8 cellular contexts compared by ENCODE assay signal in the genomic region with DNA sequence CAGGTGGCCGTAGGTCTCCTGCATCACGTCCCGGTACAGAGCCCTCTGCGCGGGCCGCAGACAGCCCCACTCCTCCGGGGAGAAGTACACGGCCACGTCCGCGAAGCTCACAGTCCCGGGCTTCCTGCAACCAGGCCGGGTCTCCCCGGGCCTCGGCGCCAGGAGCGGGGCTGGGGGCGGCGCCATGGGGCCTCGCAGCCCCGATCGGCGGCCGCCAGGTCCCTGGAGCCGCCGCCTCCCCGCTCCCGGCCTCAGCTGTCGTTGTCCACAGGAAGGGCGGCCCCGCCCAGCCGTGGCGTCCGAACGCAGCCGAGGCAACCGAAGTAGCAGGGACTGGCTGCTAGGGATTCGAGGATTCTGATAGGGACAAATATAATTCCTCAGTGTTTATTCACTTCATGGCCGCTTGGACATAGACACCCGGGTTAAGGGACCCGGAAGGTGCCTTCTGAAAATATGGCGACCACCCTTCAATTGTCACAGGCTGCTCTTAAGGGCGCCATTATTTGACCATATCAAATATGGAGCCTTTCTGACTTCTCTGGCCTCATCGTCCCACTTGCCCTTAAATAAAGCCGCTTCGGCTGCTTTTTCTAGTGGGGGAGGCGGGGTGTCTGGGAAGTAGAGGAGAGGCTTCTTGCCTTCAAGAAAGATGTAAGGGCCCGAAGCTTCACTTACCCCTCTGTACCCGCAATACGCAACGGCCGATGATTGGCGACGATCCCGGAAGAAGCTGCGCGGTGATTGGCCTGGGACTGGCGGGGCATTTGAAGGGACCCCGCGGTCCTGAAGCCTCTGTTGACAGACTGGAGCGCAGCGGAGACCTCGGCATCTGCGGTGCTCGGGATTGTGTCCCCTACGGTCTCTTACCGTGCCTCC.
DNase-seq lines count a peak whose midpoint lies in the region; ATAC-seq and TF ChIP-seq lines count a peak whose summit lies in the region.

A gene (minus strand): TSS at position 271 of the 879 bp plus-strand sequence. CDS start 85 bp downstream, at position 186.

- in situ Hi-C loops in GM18951 (cut with MboI; ENCODE audit: low sequenced_read_pairs, unreplicated experiment), result no loop called here

- DNase-seq in AG08395 (ENCODE audit: low spot score) (peak; percentile 98), NCI-H446 (lab: John Stamatoyannopoulos, UW) (peak; percentile 87 to 95), cerebellar cortex (ENCODE audit: low spot score) (peak; percentile 99), islet precursor cell (peak; percentile 96)
- DNase-seq in activated CD4-positive, CD25-positive, alpha-beta regulatory T cell treated with anti-CD3 and anti-CD28 coated beads, Interleukin-2, amount 50 U/mL, for 16 hours (ENCODE audit: low read depth, low spot score), result peak; percentile 92
- peak; percentile 85 to 90 (median 88) for DNase-seq in stimulated activated CD4-positive, alpha-beta T cell treated with anti-CD3 and anti-CD28 coated beads, Interleukin-12 subunit alpha, Interleukin-12 subunit beta, amount 100 ng/mL, for 48 hours (ENCODE audit: low read depth in 2 of 3, low spot score in 1 of 3)

- peak; percentile 67 for ATAC-seq in HG03196 (IDR thresholded peaks at IDR 0.05; ENCODE audit: unreplicated experiment)

- peak; percentile 74 for TF ChIP-seq POLR2A in GM18951 (IDR thresholded peaks at IDR 0.05; ENCODE audit: extremely low read depth, insufficient read depth, insufficient read length)

Comparison
In these comparisons a context has a peak if more than half of its experiments do, and no peak if none do; other contexts are left out.
1. Peak in every context shown above with its lines: DNase-seq and ATAC-seq.